Comparison of ENCODE assay signal across 24 cellular contexts in the genomic region with DNA sequence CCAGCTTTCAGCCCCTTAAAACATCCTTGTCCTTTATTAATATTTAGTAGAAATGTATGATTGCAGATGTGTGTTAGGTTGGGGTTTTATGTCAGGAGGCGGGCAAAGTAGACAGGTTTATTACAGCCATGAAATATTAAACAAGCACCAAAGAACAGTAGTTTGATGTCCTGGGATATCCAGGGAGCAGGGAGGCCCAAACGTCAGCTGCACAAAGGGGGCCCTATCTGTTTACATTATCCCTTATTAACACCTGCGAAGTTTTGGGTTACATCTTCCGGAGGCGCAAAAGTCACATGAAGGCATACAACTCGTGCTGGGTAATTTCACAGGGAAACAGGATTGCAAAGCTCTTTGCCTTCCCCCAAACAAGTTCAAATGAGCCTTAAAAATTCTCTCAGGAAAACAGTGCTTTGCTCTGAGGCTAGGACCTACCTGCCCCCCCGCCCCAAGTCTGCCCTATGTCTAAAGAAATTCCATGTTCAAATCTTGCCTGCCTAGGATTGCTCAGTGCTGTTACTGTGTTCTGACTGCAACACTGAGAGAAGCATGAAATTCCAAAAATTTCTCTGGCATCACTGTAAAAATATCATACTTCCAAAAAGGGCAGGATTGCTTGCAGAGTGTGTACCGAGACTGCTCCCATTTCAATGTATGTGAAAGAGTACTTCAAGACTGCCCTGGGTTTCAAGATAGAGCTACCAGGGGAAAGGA. TPM values are rescaled to one million over a fixed set of nuclear protein-coding genes. Genes with fewer than 3 reads are reported as not detected.
A peak's percentile ranks its signal among the peaks of the same experiment; 100 is the strongest.
DNase-seq lines count a peak whose midpoint lies in the region; ATAC-seq and TF ChIP-seq lines count a peak whose summit lies in the region.
"Had no signal": no experiment of that assay in that cellular context is flagged by ENCODE, and none has a peak within 500 bp of the region (broad histone marks: within the 10 kb centered on the region; RNA-seq: fewer than 3 reads in every experiment).

No MANE protein-coding gene starts in this region.

- ATAC-seq in GM18907 (IDR thresholded peaks at IDR 0.05; ENCODE audit: unreplicated experiment) (no peak), HG02588 (IDR thresholded peaks at IDR 0.05; ENCODE audit: unreplicated experiment) (no peak)
- ATAC-seq: activated CD8-positive, alpha-beta T cell treated with anti-CD3 and anti-CD28 coated beads, Interleukin-2, amount 10 ng/mL, durations not matched to agents 7 days and 5 days; stimulated activated naive CD8-positive, alpha-beta T cell treated with anti-CD3 and anti-CD28 coated beads, Interleukin-15, Interleukin-2, amounts not matched to agents 100 U/mL and 50 U/mL, for 24 hours had no signal

- no peaks in the 10 kb centered on the region for H3K9me3 ChIP-seq in subcutaneous abdominal adipose tissue (ENCODE audit: control insufficient read depth in 5 of 5, low read length in 5 of 5)
- H3K9me3 ChIP-seq: colonic mucosa had no signal

- peaks cover 89% of the 10 kb centered on the region for H3K4me1 Mint-ChIP-seq in brain
- peaks cover 82% of the 10 kb centered on the region for H3K4me1 Mint-ChIP-seq in nephron

- H3K4me3 Mint-ChIP-seq in brain (peak overlapping the region; percentile 85 to 95 (median 94)), nephron (peak overlapping the region; percentile 82 to 87 (median 86))
- H3K4me3 Mint-ChIP-seq: activated CD8-positive, alpha-beta T cell treated with anti-CD3 and anti-CD28 coated beads, Interleukin-2, amount 10 ng/mL, durations not matched to agents 7 days and 5 days; activated T-cell treated with anti-CD3 and anti-CD28 coated beads, Interleukin-2, amount 50 U/mL, for 24 hours had no signal

- H3K36me3 Mint-ChIP-seq in brain (peaks cover 22% of the 10 kb centered on the region), nephron (ENCODE audit: low read depth) (peaks cover 44% of the 10 kb centered on the region)

- no peaks in the 10 kb centered on the region for H3K27me3 ChIP-seq in subcutaneous abdominal adipose tissue (ENCODE audit: control insufficient read depth in 5 of 5, insufficient read depth in 4 of 5, low read length in 5 of 5)
- H3K27me3 ChIP-seq: colonic mucosa had no signal

- H3K27ac ChIP-seq in subcutaneous abdominal adipose tissue (ENCODE audit: low read depth, low read length) = peak overlapping the region; percentile 33
- H3K27ac ChIP-seq: colonic mucosa had no signal

- no peak overlapping the region for H3K4me3 ChIP-seq in subcutaneous abdominal adipose tissue (ENCODE audit: low read depth in 1 of 5, low read length in 5 of 5)
- H3K4me3 ChIP-seq: colonic mucosa, smooth muscle cell had no signal

- H3K4me1 ChIP-seq in subcutaneous abdominal adipose tissue (ENCODE audit: control insufficient read depth in 5 of 5, insufficient read depth in 5 of 5, low read length in 5 of 5) = peaks cover 0 to 57% (median 36%) of the 10 kb centered on the region in 5 donors
- H3K4me1 ChIP-seq: colonic mucosa had no signal

- DNase-seq in NCI-H69 (lab: John Stamatoyannopoulos, UW) = peak; percentile 14
- no peak for DNase-seq in 8988T
- DNase-seq in GDM1 (lab: John Stamatoyannopoulos, UW) = no peak
- DNase-seq: activated CD8-positive, alpha-beta T cell treated with anti-CD3 and anti-CD28 coated beads, Interleukin-2, amount 10 ng/mL, durations not matched to agents 7 days and 5 days; activated naive CD4-positive, alpha-beta T cell treated with Interleukin-2 at 50 U/mL for 16 hours; activated T-cell treated with anti-CD3 and anti-CD28 coated beads, Interleukin-2, amount 50 U/mL, for 24 hours; AML-193; colonic mucosa; DMS79 treated with DMSO at 0.1 percent for 48 hours; HCEC 1CT; mammary epithelial cell; NCI-H1092 treated with DMSO at 0.1 percent for 48 hours; NCI-H2029; NCI-H524; RPMI8226; stimulated activated CD4-positive, alpha-beta T cell treated with anti-CD3 and anti-CD28 coated beads, Interleukin-2, amount 100 ng/mL, for 48 hours; stimulated activated naive CD8-positive, alpha-beta T cell treated with anti-CD3 and anti-CD28 coated beads, Interleukin-15, Interleukin-2, amounts not matched to agents 100 U/mL and 50 U/mL, for 24 hours; T1000 had no signal

- H3K27me3 Mint-ChIP-seq in brain (peaks cover 15% of the 10 kb centered on the region), nephron (ENCODE audit: low read depth) (peaks cover 53% of the 10 kb centered on the region)

- H3K27ac Mint-ChIP-seq in brain = peak overlapping the region; percentile 88 to 100 (median 99)
- peak overlapping the region; percentile 61 to 65 (median 62) for H3K27ac Mint-ChIP-seq in nephron
- H3K27ac Mint-ChIP-seq: activated CD8-positive, alpha-beta T cell treated with anti-CD3 and anti-CD28 coated beads, Interleukin-2, amount 10 ng/mL, durations not matched to agents 7 days and 5 days; activated T-cell treated with anti-CD3 and anti-CD28 coated beads, Interleukin-2, amount 50 U/mL, for 24 hours had no signal

- peaks cover 0 to 4% (median 0%) of the 10 kb centered on the region in 5 donors for H3K36me3 ChIP-seq in subcutaneous abdominal adipose tissue (ENCODE audit: control insufficient read depth in 5 of 5, insufficient read depth in 5 of 5, low read length in 5 of 5)
- H3K36me3 ChIP-seq: colonic mucosa had no signal

- no peak overlapping the region for H3K9ac ChIP-seq in subcutaneous abdominal adipose tissue (ENCODE audit: low read length in 5 of 5)

- TF ChIP-seq CTCF in brain (conservative IDR thresholded peaks at IDR 0.05) = no peak
- TF ChIP-seq CTCF in nephron (IDR thresholded peaks at IDR 0.05; ENCODE audit: unreplicated experiment in 3 of 3) = no peak

- peaks cover 0 to 5% (median 2%) of the 10 kb centered on the region in 5 experiments for H3K9me3 Mint-ChIP-seq in brain
- H3K9me3 Mint-ChIP-seq in nephron = no peaks in the 10 kb centered on the region
- H3K9me3 Mint-ChIP-seq: activated T-cell treated with anti-CD3 and anti-CD28 coated beads, Interleukin-2, amount 50 U/mL, for 24 hours had no signal

RNA-seq across cellular contexts. Expression of a gene that starts 8.9 kb away (rescaled TPM):
- polyA plus RNA-seq in brain (ENCODE audit: insufficient read depth, low read depth, low replicate concordance) = 1.7 TPM
